Comparison of ENCODE assay signal across 8 cellular contexts in genomic region chr1:154760469-154760933, GRCh38.
DNase-seq lines count a peak whose midpoint lies in the region; ATAC-seq and TF ChIP-seq lines count a peak whose summit lies in the region.

No MANE protein-coding gene starts in this region.

- intact Hi-C loops in dorsolateral prefrontal cortex (cut with DNase I) = loop anchor here in 1 of 2 donors (5.0 to 10.0 kb wide), 2 partner anchors 107 to 206 kb away; partner anchors contain the start of gene UBE2Q1

- H3K27me3 ChIP-seq in dorsolateral prefrontal cortex = peaks cover 0 to 7% (median 0%) of the 10 kb centered on the region in 45 donors

- ATAC-seq in HG03045 (IDR thresholded peaks at IDR 0.05; ENCODE audit: unreplicated experiment) = no peak

- peak; percentile 61 for TF ChIP-seq CTCF in LNCaP clone FGC (IDR thresholded peaks at IDR 0.05; ENCODE audit: control insufficient read depth, extremely low read depth, insufficient read depth)
- peak in 54 of 56 donors; percentile 17 to 68 (median 53) for TF ChIP-seq CTCF in dorsolateral prefrontal cortex (IDR thresholded peaks at IDR 0.05 in 54 of 56, conservative IDR thresholded peaks at IDR 0.05 in 2 of 56; ENCODE audit: low read depth in 1 of 56, partially characterized antibody in 56 of 56)

- peak overlapping the region; percentile 5; the same call in 1 of the 2 replicates for H3K4me3 ChIP-seq in LNCaP clone FGC (ENCODE audit: low read depth, low read length)
- peak overlapping the region in 56 of 59 donors; percentile 3 to 64 (median 46) for H3K4me3 ChIP-seq in dorsolateral prefrontal cortex

- H3K27ac ChIP-seq in dorsolateral prefrontal cortex = peak overlapping the region in 1 of 59 donors; percentile 52

- DNase-seq in ELF-1 (ENCODE audit: low read depth, low spot score) (peak; percentile 77), LNCaP clone FGC (ENCODE audit: low read depth) (no peak), dorsolateral prefrontal cortex (peak in 2 of 10 donors; percentile 56 to 73), mesenteric fat pad (ENCODE audit: low spot score) (peak; percentile 91), T1000 (lab: John Stamatoyannopoulos, UW) (no peak)
- peak; percentile 83 to 85 for DNase-seq in activated CD4-positive, alpha-beta T cell treated with anti-CD3 and anti-CD28 coated beads, Interleukin-2, amount 50 U/mL, for 4 hours
- peak; percentile 78 for DNase-seq in stimulated activated CD8-positive, alpha-beta memory T cell treated with anti-CD3 and anti-CD28 coated beads, Interleukin-4, amount 100 ng/mL, for 24 hours (ENCODE audit: low read depth)

Comparison
In these comparisons a context has a peak if more than half of its experiments do, and no peak if none do; other contexts are left out.
1. DNase-seq: peak in ELF-1 (single experiment), activated CD4-positive, alpha-beta T cell treated with anti-CD3 and anti-CD28 coated beads, Interleukin-2, amount 50 U/mL, for 4 hours (2 of 2), mesenteric fat pad (single experiment) and stimulated activated CD8-positive, alpha-beta memory T cell treated with anti-CD3 and anti-CD28 coated beads, Interleukin-4, amount 100 ng/mL, for 24 hours (single experiment); none in LNCaP clone FGC (single experiment) and T1000 (single experiment).